ENCODE assay signal across 8 cellular contexts in the genomic region with DNA sequence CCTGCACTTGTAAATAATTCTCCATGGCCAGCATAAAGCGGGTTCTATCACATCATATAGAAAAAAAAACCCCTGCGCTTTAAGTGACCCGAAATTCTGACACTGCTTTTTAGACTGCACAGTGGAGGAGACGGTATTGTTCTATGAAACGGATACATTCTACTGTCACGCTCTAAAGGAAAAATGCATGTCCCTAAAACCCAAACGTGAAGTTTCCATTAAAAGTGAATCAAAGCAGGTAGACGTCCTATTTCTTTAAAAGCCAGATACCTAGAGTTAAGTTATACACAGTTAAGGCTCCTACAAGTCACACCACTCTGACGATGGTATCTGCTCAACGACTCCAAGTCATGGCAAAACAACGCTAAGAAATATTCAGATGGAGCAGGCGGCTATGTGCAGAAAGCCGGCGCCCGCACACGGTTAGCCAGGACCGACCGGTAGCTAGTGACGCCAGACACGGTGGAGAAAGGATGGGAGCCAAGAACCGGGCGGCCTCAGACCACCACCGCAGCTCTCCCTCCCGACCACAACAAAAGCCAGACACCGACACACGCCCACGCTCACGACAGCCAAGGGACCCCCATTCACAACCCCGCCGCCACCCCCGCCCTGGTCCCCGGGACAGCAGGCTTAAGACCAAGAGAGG. TPM values are rescaled to one million over a fixed set of nuclear protein-coding genes. Genes with fewer than 3 reads are reported as not detected.
DNase-seq lines count a peak whose midpoint lies in the region; ATAC-seq, FAIRE-seq and TF ChIP-seq lines count a peak whose summit lies in the region.

No MANE protein-coding gene starts in this region.

- DNase-seq in Caco-2 (no peak), pancreas (peak in 1 of 6 donors; percentile 39), D721Med (ENCODE audit: insufficient read length, low spot score) (no peak), cortex of kidney (lab: John Stamatoyannopoulos, UW) (no peak)
- DNase-seq in Jurkat, Clone E6-1 (ENCODE audit: low read depth, low spot score): no peak
- DNase-seq in activated T-cell treated with anti-CD3 and anti-CD28 coated beads, Interleukin-2, amount 50 U/mL, for 4 hours: no peak

- TF ChIP-seq EP300 in gastroesophageal sphincter (IDR thresholded peaks at IDR 0.05): no peak

- H3K27me3 Mint-ChIP-seq in Caco-2 (ENCODE audit: insufficient read depth, unreplicated experiment): no peaks in the 10 kb centered on the region
- H3K27me3 Mint-ChIP-seq in activated T-cell treated with anti-CD3 and anti-CD28 coated beads, Interleukin-2, amount 50 U/mL, for 4 hours (ENCODE audit: low read depth): no peaks in the 10 kb centered on the region

- BruUV-seq in Caco-2 (replicated peaks; lab: Mats Ljungman, UMichigan): TSS peak; percentile 43

- H3K36me3 ChIP-seq in Caco-2 (ENCODE audit: control insufficient read depth, insufficient read depth, low read length) (peaks cover 2% of the 10 kb centered on the region; the same call in 1 of the 2 replicates), gastroesophageal sphincter (peaks cover 0 to 28% of the 10 kb centered on the region in 2 donors), pancreas (peaks cover 0 to 7% (median 0%) of the 10 kb centered on the region in 3 donors)

- H3K4me3 ChIP-seq in Caco-2 (ENCODE audit: low read depth, low read length) (peak overlapping the region; percentile 97), gastroesophageal sphincter (peak overlapping the region; percentile 92 to 98), pancreas (peak overlapping the region; percentile 85 to 98 (median 93))
- H3K4me3 ChIP-seq in Jurkat, Clone E6-1 (ENCODE audit: low read length): peak overlapping the region; percentile 88

- H3K9me3 Mint-ChIP-seq in Caco-2 (ENCODE audit: unreplicated experiment): no peaks in the 10 kb centered on the region
- H3K9me3 Mint-ChIP-seq in activated T-cell treated with anti-CD3 and anti-CD28 coated beads, Interleukin-2, amount 50 U/mL, for 4 hours: no peaks in the 10 kb centered on the region

- TF ChIP-seq POLR2A in gastroesophageal sphincter (IDR thresholded peaks at IDR 0.05): no peak

- H3K36me3 Mint-ChIP-seq in Caco-2 (ENCODE audit: insufficient read depth, unreplicated experiment): peaks cover 58% of the 10 kb centered on the region
- H3K36me3 Mint-ChIP-seq in activated T-cell treated with anti-CD3 and anti-CD28 coated beads, Interleukin-2, amount 50 U/mL, for 4 hours (ENCODE audit: insufficient read depth): peaks cover 21% of the 10 kb centered on the region

- H3K27ac Mint-ChIP-seq in Caco-2 (ENCODE audit: unreplicated experiment): peak overlapping the region; percentile 98

- CTCF ChIA-PET in Caco-2 (lab: Charles Lee): interaction anchor here (1.2 kb wide), 1 partner anchor 137 kb away, joined by 3 read pairs; no protein-coding TSS in a partner anchor

- H3K9me3 ChIP-seq in Caco-2 (no peaks in the 10 kb centered on the region), gastroesophageal sphincter (no peaks in the 10 kb centered on the region), pancreas (no peaks in the 10 kb centered on the region)

- H3K4me3 Mint-ChIP-seq in Caco-2 (ENCODE audit: unreplicated experiment): peak overlapping the region; percentile 93
- H3K4me3 Mint-ChIP-seq in activated T-cell treated with anti-CD3 and anti-CD28 coated beads, Interleukin-2, amount 50 U/mL, for 4 hours: peak overlapping the region; percentile 97

- POLR2A ChIA-PET in Caco-2 (lab: Charles Lee): interaction anchor here (0.5 to 3.4 kb wide), 6 partner anchors 8 to 463 kb away, joined by 3 to 32 read pairs (median 4); a partner anchor contains a TSS

- intact Hi-C loops in Caco-2 (cut with micrococcal nuclease; ENCODE audit: unreplicated experiment): loop anchor here (2.0 to 10.0 kb wide), 2 partner anchors 51 to 559 kb away; a partner anchor contains a TSS
- intact Hi-C loops in pancreas (cut with DNase I): no loop called here

- ATAC-seq in GM19463 (IDR thresholded peaks at IDR 0.05; ENCODE audit: unreplicated experiment): peak; percentile 10
- ATAC-seq in activated T-cell treated with anti-CD3 and anti-CD28 coated beads, Interleukin-2, amount 50 U/mL, for 4 hours: peak; percentile 29 to 34
- peak; percentile 23 for ATAC-seq in gastroesophageal sphincter
- ATAC-seq in pancreas: peak; percentile 17 to 48 (median 41)

- H3K27ac ChIP-seq in gastroesophageal sphincter: peak overlapping the region; percentile 97 to 100 (median 100)
- peak overlapping the region; percentile 100 for H3K27ac ChIP-seq in pancreas

- FAIRE-seq in pancreas (lab: Jason Lieb, UNC) (no peak), D721Med (lab: Jason Lieb, UNC) (no peak)

- H3K27me3 ChIP-seq in Caco-2 (replicated peaks; ENCODE audit: control insufficient read depth, insufficient read depth, low read length) (no peaks in the 10 kb centered on the region), gastroesophageal sphincter (no peaks in the 10 kb centered on the region), pancreas (no peaks in the 10 kb centered on the region)

- H3K4me1 ChIP-seq in Caco-2 (peaks cover 8% of the 10 kb centered on the region; the same call in 1 of the 2 replicates), gastroesophageal sphincter (peaks cover 0 to 57% (median 16%) of the 10 kb centered on the region in 3 donors), pancreas (peaks cover 8 to 22% (median 14%) of the 10 kb centered on the region in 3 donors)

- WGBS in gastroesophageal sphincter (ENCODE audit: low coverage in 1 of 2), 2 donors: 0% methylated on average over 6 to 8 of the region's 32 CpGs
- WGBS in pancreas, 2 donors: 1% methylated on average over 32 of the region's 32 CpGs

- H3K4me1 Mint-ChIP-seq in Caco-2 (ENCODE audit: low read depth, unreplicated experiment): peaks cover 8% of the 10 kb centered on the region
- H3K4me1 Mint-ChIP-seq in activated T-cell treated with anti-CD3 and anti-CD28 coated beads, Interleukin-2, amount 50 U/mL, for 4 hours (ENCODE audit: low read depth): peaks cover 38% of the 10 kb centered on the region

- TF ChIP-seq CTCF in Caco-2 (IDR thresholded peaks at IDR 0.05; ENCODE audit: insufficient read depth in 1 of 2, low read depth in 1 of 2, low read length in 1 of 2, severe bottlenecking in 1 of 2, unreplicated experiment in 1 of 2): no peak
- no peak for TF ChIP-seq CTCF in gastroesophageal sphincter (IDR thresholded peaks at IDR 0.05)
- no peak for TF ChIP-seq CTCF in pancreas (IDR thresholded peaks at IDR 0.05)
- no peak for TF ChIP-seq CTCF in D721Med (IDR thresholded peaks at IDR 0.05; ENCODE audit: insufficient read depth, missing control alignments)

RNA-seq across cellular contexts. Expression of a gene that starts 0.8 kb away (rescaled TPM):
- 351 and 365 TPM in 2 replicates for total RNA-seq in Caco-2 (2022)
- polyA plus RNA-seq in Jurkat, Clone E6-1 (2012; ENCODE audit: insufficient read depth, insufficient read length): 733 TPM
- total RNA-seq in activated T-cell treated with anti-CD3 and anti-CD28 coated beads, Interleukin-2, amount 50 U/mL, for 4 hours: 100 to 1,000 TPM; 273 to 286 (median 282) TPM
- total RNA-seq in gastroesophageal sphincter: 100 to 1,000 TPM; 313 to 463 (median 399) TPM
- 100 to 1,000 TPM in 3 of 6 donors, 10 to 100 TPM in 3; 76.3 to 142 (median 97.6) TPM for total RNA-seq in pancreas
- 100 to 1,000 TPM in 1 of 2 donors, 10 to 100 TPM in 1; 67.5 to 252 TPM for polyA plus RNA-seq in pancreas

RNA-seq across cellular contexts. Expression of a gene that starts 49.9 kb away (rescaled TPM):
- total RNA-seq in Caco-2 (2022) (202 and 224 TPM in 2 replicates), gastroesophageal sphincter (100 to 1,000 TPM; 116 to 212 (median 129) TPM), pancreas (10 to 100 TPM; 34.3 to 59.2 (median 53.0) TPM)
- 263 TPM for polyA plus RNA-seq in Jurkat, Clone E6-1 (2012; ENCODE audit: insufficient read depth, insufficient read length)
- 100 to 1,000 TPM; 206 to 213 (median 209) TPM for total RNA-seq in activated T-cell treated with anti-CD3 and anti-CD28 coated beads, Interleukin-2, amount 50 U/mL, for 4 hours
- polyA plus RNA-seq in pancreas: 10 to 100 TPM; 13.5 to 29.5 TPM
